Comparison of ENCODE assay signal across 1 cellular context in genomic region chr20:14991023-14991422, GRCh38.
TF ChIP-seq lines count a peak whose summit lies in the region.

No MANE protein-coding gene starts in this region.

TF ChIP-seq in HepG2, 621 proteins besides CTCF, POLR2A, EP300 and RAD21 (continued from another document and continues in another):
- TF ChIP-seq HOMEZ (CRISPR knock-in tag; IDR thresholded peaks at IDR 0.05; ENCODE audit: low read depth) (peak; percentile 90; the same call in 1 of the 2 replicates), HDAC2 (CRISPR knock-in tag; IDR thresholded peaks at IDR 0.05) (peak; percentile 84), ZBTB8A (CRISPR knock-in tag; IDR thresholded peaks at IDR 0.05; ENCODE audit: borderline replicate concordance, low read depth) (no peak; the same call in 1 of the 2 replicates), CBFB (CRISPR knock-in tag; IDR thresholded peaks at IDR 0.05) (peak; percentile 65; the same call in 1 of the 2 replicates), PBX2 (CRISPR knock-in tag; IDR thresholded peaks at IDR 0.05) (no peak), ZBTB21 (CRISPR knock-in tag; IDR thresholded peaks at IDR 0.05) (no peak), NFE2L1 (CRISPR knock-in tag; IDR thresholded peaks at IDR 0.05; ENCODE audit: borderline replicate concordance) (no peak), FOXA1 (IDR thresholded peaks at IDR 0.05) (no peak), FOXA1 (CRISPR knock-in tag; IDR thresholded peaks at IDR 0.05) (peak; percentile 92), ZMAT3 (CRISPR knock-in tag; conservative IDR thresholded peaks at IDR 0.05) (no peak), ZNF124 (CRISPR knock-in tag; IDR thresholded peaks at IDR 0.05) (0 out of 2 replicates have a peak, but pooled peaks have one; percentile 54), ZNF788 (CRISPR knock-in tag; IDR thresholded peaks at IDR 0.05; ENCODE audit: borderline replicate concordance) (no peak), ZNF253 (CRISPR knock-in tag; IDR thresholded peaks at IDR 0.05; ENCODE audit: borderline replicate concordance) (no peak), RERE (CRISPR knock-in tag; IDR thresholded peaks at IDR 0.05; ENCODE audit: low read depth) (peak; percentile 86), CHCHD3 (CRISPR knock-in tag; IDR thresholded peaks at IDR 0.05) (no peak), SKIL (CRISPR knock-in tag; IDR thresholded peaks at IDR 0.05; ENCODE audit: borderline replicate concordance) (no peak), PHB2 (IDR thresholded peaks at IDR 0.05; ENCODE audit: partially characterized antibody) (no peak), PHF21A (CRISPR knock-in tag; IDR thresholded peaks at IDR 0.05) (peak; percentile 50; the same call in 1 of the 2 replicates), GATAD1 (CRISPR knock-in tag; IDR thresholded peaks at IDR 0.05) (peak; percentile 66), SMC3 (IDR thresholded peaks at IDR 0.05; ENCODE audit: low read length) (peak; percentile 39; the same call in 1 of the 2 replicates), HNF4A (CRISPR knock-in tag; IDR thresholded peaks at IDR 0.05) (peak; percentile 88), ARHGAP35 (CRISPR knock-in tag; IDR thresholded peaks at IDR 0.05; ENCODE audit: borderline replicate concordance) (no peak), NR2C2 (CRISPR knock-in tag; IDR thresholded peaks at IDR 0.05; ENCODE audit: borderline replicate concordance) (peak; percentile 68; the same call in 1 of the 2 replicates), RFXANK (CRISPR knock-in tag; IDR thresholded peaks at IDR 0.05) (no peak), PRDM4 (CRISPR knock-in tag; IDR thresholded peaks at IDR 0.05; ENCODE audit: borderline replicate concordance) (no peak), MXD1 (CRISPR knock-in tag; IDR thresholded peaks at IDR 0.05) (no peak), ZNF256 (CRISPR knock-in tag; conservative IDR thresholded peaks at IDR 0.05) (no peak), PLSCR1 (CRISPR knock-in tag; IDR thresholded peaks at IDR 0.05; ENCODE audit: borderline replicate concordance) (no peak), ZNF562 (CRISPR knock-in tag; IDR thresholded peaks at IDR 0.05; ENCODE audit: borderline replicate concordance) (no peak), ZNF101 (CRISPR knock-in tag; IDR thresholded peaks at IDR 0.05; ENCODE audit: borderline replicate concordance, low read depth) (no peak), NFKBIZ (CRISPR knock-in tag; IDR thresholded peaks at IDR 0.05) (peak; percentile 58; the same call in 1 of the 2 replicates), ZNF546 (CRISPR knock-in tag; conservative IDR thresholded peaks at IDR 0.05) (no peak), BORCS8-MEF2B (CRISPR knock-in tag; IDR thresholded peaks at IDR 0.05) (no peak), ZBTB2 (CRISPR knock-in tag; IDR thresholded peaks at IDR 0.05; ENCODE audit: low read depth) (no peak), HOXA7 (CRISPR knock-in tag; IDR thresholded peaks at IDR 0.05) (no peak), ZNF207 (IDR thresholded peaks at IDR 0.05; ENCODE audit: borderline replicate concordance) (no peak), KAT2B (IDR thresholded peaks at IDR 0.05; ENCODE audit: borderline replicate concordance, low read depth, low read length) (no peak), RBFOX2 (IDR thresholded peaks at IDR 0.05; ENCODE audit: low read depth, low read length) (no peak), ZNF557 (CRISPR knock-in tag; IDR thresholded peaks at IDR 0.05) (no peak), MTF1 (CRISPR knock-in tag; IDR thresholded peaks at IDR 0.05) (no peak), HDAC6 (IDR thresholded peaks at IDR 0.05; ENCODE audit: low read depth, low read length) (no peak), ZNF234 (CRISPR knock-in tag; conservative IDR thresholded peaks at IDR 0.05) (no peak), AGO1 (IDR thresholded peaks at IDR 0.05; ENCODE audit: low read depth, low read length, poor library complexity, severe bottlenecking) (no peak), BCLAF1 (IDR thresholded peaks at IDR 0.05) (no peak), SNAPC5 (CRISPR knock-in tag; IDR thresholded peaks at IDR 0.05; ENCODE audit: borderline replicate concordance) (no peak), JUND (CRISPR knock-in tag; IDR thresholded peaks at IDR 0.05) (no peak), ATF3 (CRISPR knock-in tag; IDR thresholded peaks at IDR 0.05) (peak; percentile 82), PITX1 (CRISPR knock-in tag; IDR thresholded peaks at IDR 0.05) (peak; percentile 99), DNMT3B (CRISPR knock-in tag; conservative IDR thresholded peaks at IDR 0.05) (no peak)
